ENCODE assay signal across 1 cellular context in the genomic region with DNA sequence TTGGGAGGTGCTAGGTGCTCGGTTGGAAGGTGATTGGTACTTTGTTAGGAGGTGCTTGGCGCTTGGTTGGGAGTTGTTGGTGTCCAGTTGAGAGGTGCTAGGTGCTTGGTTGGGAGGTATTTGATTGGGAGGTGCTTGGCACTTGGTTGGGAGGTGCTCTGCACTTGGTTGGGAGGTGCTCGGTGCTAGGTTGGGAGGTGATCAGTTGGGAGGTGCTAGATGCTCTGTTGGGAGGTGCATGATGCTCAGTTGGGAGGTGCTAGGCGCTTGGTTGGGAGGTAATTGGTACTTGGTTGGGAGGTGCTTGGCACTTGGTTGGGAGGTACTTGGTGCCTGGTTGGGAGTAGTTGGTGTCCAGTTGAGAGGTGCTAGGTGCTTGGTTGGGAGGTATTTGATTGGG.
TF ChIP-seq lines count a peak whose summit lies in the region.

No MANE protein-coding gene starts in this region.

TF ChIP-seq in A549, 52 proteins besides CTCF, POLR2A, EP300 and RAD21 (continued from another document):
- TF ChIP-seq, protein P1, sequence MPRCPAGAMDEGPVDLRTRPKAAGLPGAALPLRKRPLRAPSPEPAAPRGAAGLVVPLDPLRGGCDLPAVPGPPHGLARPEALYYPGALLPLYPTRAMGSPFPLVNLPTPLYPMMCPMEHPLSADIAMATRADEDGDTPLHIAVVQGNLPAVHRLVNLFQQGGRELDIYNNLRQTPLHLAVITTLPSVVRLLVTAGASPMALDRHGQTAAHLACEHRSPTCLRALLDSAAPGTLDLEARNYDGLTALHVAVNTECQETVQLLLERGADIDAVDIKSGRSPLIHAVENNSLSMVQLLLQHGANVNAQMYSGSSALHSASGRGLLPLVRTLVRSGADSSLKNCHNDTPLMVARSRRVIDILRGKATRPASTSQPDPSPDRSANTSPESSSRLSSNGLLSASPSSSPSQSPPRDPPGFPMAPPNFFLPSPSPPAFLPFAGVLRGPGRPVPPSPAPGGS (IDR thresholded peaks at IDR 0.05): no peak
- TF ChIP-seq, protein P2, sequence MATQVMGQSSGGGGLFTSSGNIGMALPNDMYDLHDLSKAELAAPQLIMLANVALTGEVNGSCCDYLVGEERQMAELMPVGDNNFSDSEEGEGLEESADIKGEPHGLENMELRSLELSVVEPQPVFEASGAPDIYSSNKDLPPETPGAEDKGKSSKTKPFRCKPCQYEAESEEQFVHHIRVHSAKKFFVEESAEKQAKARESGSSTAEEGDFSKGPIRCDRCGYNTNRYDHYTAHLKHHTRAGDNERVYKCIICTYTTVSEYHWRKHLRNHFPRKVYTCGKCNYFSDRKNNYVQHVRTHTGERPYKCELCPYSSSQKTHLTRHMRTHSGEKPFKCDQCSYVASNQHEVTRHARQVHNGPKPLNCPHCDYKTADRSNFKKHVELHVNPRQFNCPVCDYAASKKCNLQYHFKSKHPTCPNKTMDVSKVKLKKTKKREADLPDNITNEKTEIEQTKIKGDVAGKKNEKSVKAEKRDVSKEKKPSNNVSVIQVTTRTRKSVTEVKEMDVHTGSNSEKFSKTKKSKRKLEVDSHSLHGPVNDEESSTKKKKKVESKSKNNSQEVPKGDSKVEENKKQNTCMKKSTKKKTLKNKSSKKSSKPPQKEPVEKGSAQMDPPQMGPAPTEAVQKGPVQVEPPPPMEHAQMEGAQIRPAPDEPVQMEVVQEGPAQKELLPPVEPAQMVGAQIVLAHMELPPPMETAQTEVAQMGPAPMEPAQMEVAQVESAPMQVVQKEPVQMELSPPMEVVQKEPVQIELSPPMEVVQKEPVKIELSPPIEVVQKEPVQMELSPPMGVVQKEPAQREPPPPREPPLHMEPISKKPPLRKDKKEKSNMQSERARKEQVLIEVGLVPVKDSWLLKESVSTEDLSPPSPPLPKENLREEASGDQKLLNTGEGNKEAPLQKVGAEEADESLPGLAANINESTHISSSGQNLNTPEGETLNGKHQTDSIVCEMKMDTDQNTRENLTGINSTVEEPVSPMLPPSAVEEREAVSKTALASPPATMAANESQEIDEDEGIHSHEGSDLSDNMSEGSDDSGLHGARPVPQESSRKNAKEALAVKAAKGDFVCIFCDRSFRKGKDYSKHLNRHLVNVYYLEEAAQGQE (IDR thresholded peaks at IDR 0.05): no peak
- no peak for TF ChIP-seq NR3C1 (IDR thresholded peaks at IDR 0.05)
- no peak for TF ChIP-seq POLR2AphosphoS2 (conservative IDR thresholded peaks at IDR 0.05; ENCODE audit: low read length)
- no peak for TF ChIP-seq SMC3 (IDR thresholded peaks at IDR 0.05)
- no peak for TF ChIP-seq EHF (CRISPR knock-in tag; IDR thresholded peaks at IDR 0.05)
- TF ChIP-seq RARB (CRISPR knock-in tag; IDR thresholded peaks at IDR 0.05): no peak
- no peak for TF ChIP-seq FOSL2 (IDR thresholded peaks at IDR 0.05)
- no peak for TF ChIP-seq FOSL2 (CRISPR knock-in tag; IDR thresholded peaks at IDR 0.05)
- TF ChIP-seq, protein P3, sequence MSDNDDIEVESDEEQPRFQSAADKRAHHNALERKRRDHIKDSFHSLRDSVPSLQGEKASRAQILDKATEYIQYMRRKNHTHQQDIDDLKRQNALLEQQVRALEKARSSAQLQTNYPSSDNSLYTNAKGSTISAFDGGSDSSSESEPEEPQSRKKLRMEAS (IDR thresholded peaks at IDR 0.05): 0 out of 2 replicates have a peak, but pooled peaks have one; percentile 11
- no peak for TF ChIP-seq ZNF302 (CRISPR knock-in tag; IDR thresholded peaks at IDR 0.05)
- peak; percentile 92 for TF ChIP-seq CHD4 (IDR thresholded peaks at IDR 0.05; ENCODE audit: borderline replicate concordance)
- TF ChIP-seq, protein P4, sequence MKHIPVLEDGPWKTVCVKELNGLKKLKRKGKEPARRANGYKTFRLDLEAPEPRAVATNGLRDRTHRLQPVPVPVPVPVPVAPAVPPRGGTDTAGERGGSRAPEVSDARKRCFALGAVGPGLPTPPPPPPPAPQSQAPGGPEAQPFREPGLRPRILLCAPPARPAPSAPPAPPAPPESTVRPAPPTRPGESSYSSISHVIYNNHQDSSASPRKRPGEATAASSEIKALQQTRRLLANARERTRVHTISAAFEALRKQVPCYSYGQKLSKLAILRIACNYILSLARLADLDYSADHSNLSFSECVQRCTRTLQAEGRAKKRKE (CRISPR knock-in tag; IDR thresholded peaks at IDR 0.05; ENCODE audit: low read depth): no peak
- TF ChIP-seq HDAC2 (IDR thresholded peaks at IDR 0.05): peak; percentile 85
- TF ChIP-seq KDM5A (IDR thresholded peaks at IDR 0.05): no peak
- no peak for TF ChIP-seq MAZ (IDR thresholded peaks at IDR 0.05; ENCODE audit: borderline replicate concordance, low read depth, low read length)
- TF ChIP-seq RCOR1 (IDR thresholded peaks at IDR 0.05; ENCODE audit: low read depth, low read length): no peak
- TF ChIP-seq, protein P5, sequence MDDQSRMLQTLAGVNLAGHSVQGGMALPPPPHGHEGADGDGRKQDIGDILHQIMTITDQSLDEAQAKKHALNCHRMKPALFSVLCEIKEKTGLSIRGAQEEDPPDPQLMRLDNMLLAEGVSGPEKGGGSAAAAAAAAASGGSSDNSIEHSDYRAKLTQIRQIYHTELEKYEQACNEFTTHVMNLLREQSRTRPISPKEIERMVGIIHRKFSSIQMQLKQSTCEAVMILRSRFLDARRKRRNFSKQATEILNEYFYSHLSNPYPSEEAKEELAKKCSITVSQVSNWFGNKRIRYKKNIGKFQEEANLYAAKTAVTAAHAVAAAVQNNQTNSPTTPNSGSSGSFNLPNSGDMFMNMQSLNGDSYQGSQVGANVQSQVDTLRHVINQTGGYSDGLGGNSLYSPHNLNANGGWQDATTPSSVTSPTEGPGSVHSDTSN (IDR thresholded peaks at IDR 0.05): no peak
- TF ChIP-seq MYC (IDR thresholded peaks at IDR 0.05; ENCODE audit: borderline replicate concordance, low read length): no peak
- TF ChIP-seq ZSCAN20 (CRISPR knock-in tag; IDR thresholded peaks at IDR 0.05): no peak
- no peak for TF ChIP-seq NPAS2 (CRISPR knock-in tag; IDR thresholded peaks at IDR 0.05; ENCODE audit: borderline replicate concordance)
- no peak for TF ChIP-seq RFX5 (IDR thresholded peaks at IDR 0.05)
- TF ChIP-seq TFCP2L1 (CRISPR knock-in tag; IDR thresholded peaks at IDR 0.05): no peak
